Comparison of ENCODE assay signal across 20 cellular contexts in genomic region chr12:106081606-106082005, GRCh38. TPM values are rescaled to one million over a fixed set of nuclear protein-coding genes. Genes with fewer than 3 reads are reported as not detected.
DNase-seq lines count a peak whose midpoint lies in the region; ATAC-seq, FAIRE-seq and TF ChIP-seq lines count a peak whose summit lies in the region.
"Had no signal": no experiment of that assay in that cellular context is flagged by ENCODE, and none has a peak within 500 bp of the region (broad histone marks: within the 10 kb centered on the region; RNA-seq: fewer than 3 reads in every experiment).

No MANE protein-coding gene starts in this region.

- no peak for FAIRE-seq in HTR-8/SVneo (lab: Jason Lieb, UNC)
- FAIRE-seq: GM19239 had no signal

- intact Hi-C loops in activated CD8-positive, alpha-beta T cell treated with anti-CD3 and anti-CD28 coated beads for 36 hours (cut with micrococcal nuclease), result no loop called here

- H3K27me3 ChIP-seq in smooth muscle cell (ENCODE audit: low read depth), result no peaks in the 10 kb centered on the region
- H3K27me3 ChIP-seq: colonic mucosa had no signal

- H4K20me1 ChIP-seq in smooth muscle cell (ENCODE audit: low read depth), result peaks cover 5% of the 10 kb centered on the region

- ATAC-seq in GM21423 (IDR thresholded peaks at IDR 0.05; ENCODE audit: unreplicated experiment), result no peak
- ATAC-seq in activated CD8-positive, alpha-beta T cell treated with anti-CD3 and anti-CD28 coated beads for 36 hours, result no peak
- ATAC-seq: HCT116, PC-3 had no signal

- H3K4me3 ChIP-seq in SK-N-MC (no peak overlapping the region), smooth muscle cell (no peak overlapping the region)
- H3K4me3 ChIP-seq: colonic mucosa had no signal

- H3K9ac ChIP-seq in SK-N-MC (ENCODE audit: insufficient read length) (no peak overlapping the region), smooth muscle cell (ENCODE audit: low read depth) (peak overlapping the region; percentile 20)

- peaks cover 15% of the 10 kb centered on the region for H3K27me3 Mint-ChIP-seq in activated CD8-positive, alpha-beta T cell treated with anti-CD3 and anti-CD28 coated beads for 36 hours

- POLR2A ChIA-PET in activated CD8-positive, alpha-beta T cell treated with anti-CD3 and anti-CD28 coated beads for 36 hours (lab: Charles Lee), result no interaction called here

- peaks cover 49% of the 10 kb centered on the region for H3K4me1 ChIP-seq in smooth muscle cell (ENCODE audit: low read depth)
- H3K4me1 ChIP-seq: colonic mucosa had no signal

- no peaks in the 10 kb centered on the region for H3K9me3 ChIP-seq in SK-N-MC (ENCODE audit: low read depth, low read length)
- H3K9me3 ChIP-seq in smooth muscle cell (replicated peaks; ENCODE audit: low read depth), result no peaks in the 10 kb centered on the region
- H3K9me3 ChIP-seq: colonic mucosa had no signal

- no peaks in the 10 kb centered on the region for H3K36me3 Mint-ChIP-seq in activated CD8-positive, alpha-beta T cell treated with anti-CD3 and anti-CD28 coated beads for 36 hours (ENCODE audit: low read depth)

- no peaks in the 10 kb centered on the region for H3K9me3 Mint-ChIP-seq in activated CD8-positive, alpha-beta T cell treated with anti-CD3 and anti-CD28 coated beads for 36 hours
- H3K9me3 Mint-ChIP-seq: type B pancreatic cell had no signal

- H2AFZ ChIP-seq in smooth muscle cell (ENCODE audit: low read depth), result no peak overlapping the region

- peaks cover 53% of the 10 kb centered on the region for H3F3A ChIP-seq in smooth muscle cell (ENCODE audit: low read depth)

- peaks cover 53% of the 10 kb centered on the region for H3K79me2 ChIP-seq in smooth muscle cell (ENCODE audit: low read depth)

- no peaks in the 10 kb centered on the region for H3K4me1 Mint-ChIP-seq in activated CD8-positive, alpha-beta T cell treated with anti-CD3 and anti-CD28 coated beads for 36 hours (ENCODE audit: low read depth)

- CTCF ChIA-PET in activated CD8-positive, alpha-beta T cell treated with anti-CD3 and anti-CD28 coated beads for 36 hours (lab: Charles Lee), result no interaction called here

- peak overlapping the region; percentile 67 for H3K4me2 ChIP-seq in smooth muscle cell

- H3K4me3 Mint-ChIP-seq in activated CD8-positive, alpha-beta T cell treated with anti-CD3 and anti-CD28 coated beads for 36 hours, result no peak overlapping the region
- H3K4me3 Mint-ChIP-seq: type B pancreatic cell had no signal

- no peak overlapping the region for H3K27ac Mint-ChIP-seq in activated CD8-positive, alpha-beta T cell treated with anti-CD3 and anti-CD28 coated beads for 36 hours
- H3K27ac Mint-ChIP-seq: type B pancreatic cell had no signal

- TF ChIP-seq CTCF in smooth muscle cell (IDR thresholded peaks at IDR 0.05; ENCODE audit: borderline replicate concordance, insufficient read depth, poor library complexity, severe bottlenecking), result no peak
- no peak for TF ChIP-seq CTCF in activated CD8-positive, alpha-beta T cell treated with anti-CD3 and anti-CD28 coated beads for 36 hours (IDR thresholded peaks at IDR 0.05)

- DNase-seq in HTR-8/SVneo (ENCODE audit: insufficient read length, low spot score), result peak; percentile 39
- no peak for DNase-seq in SK-N-MC (ENCODE audit: low read depth, low spot score)
- peak; percentile 24 for DNase-seq in foreskin melanocyte
- DNase-seq in smooth muscle cell (lab: John Stamatoyannopoulos, UW; ENCODE audit: unreplicated experiment), result no peak
- no peak for DNase-seq in pons (ENCODE audit: low spot score)
- no peak for DNase-seq in activated CD8-positive, alpha-beta T cell treated with anti-CD3 and anti-CD28 coated beads for 36 hours
- no peak for DNase-seq in NCI-H446 (lab: John Stamatoyannopoulos, UW)
- DNase-seq: activated CD8-positive, alpha-beta memory T cell treated with anti-CD3 and anti-CD28 coated beads for 24 hours; colonic mucosa; DMS153; midbrain; NCI-H2029; NCI-H69; PC-3 had no signal

- H3K36me3 ChIP-seq in SK-N-MC (ENCODE audit: insufficient read depth, low read length) (no peaks in the 10 kb centered on the region), smooth muscle cell (ENCODE audit: low read depth) (no peaks in the 10 kb centered on the region)
- H3K36me3 ChIP-seq: colonic mucosa had no signal

- peak overlapping the region; percentile 95; the same call in 1 of the 2 replicates for H3K27ac ChIP-seq in SK-N-MC
- H3K27ac ChIP-seq in smooth muscle cell (ENCODE audit: low read depth), result peak overlapping the region; percentile 88
- H3K27ac ChIP-seq: C4-2B, colonic mucosa, epithelial cell of prostate had no signal

RNA-seq across cellular contexts. Expression of gene NUAK1, which starts 57.1 kb away (rescaled TPM):
- 54.0 and 64.2 TPM in 2 replicates for total RNA-seq in smooth muscle cell
- 35.3 and 38.8 TPM in 2 replicates for polyA plus RNA-seq in smooth muscle cell
- not detected for total RNA-seq in activated CD8-positive, alpha-beta T cell treated with anti-CD3 and anti-CD28 coated beads for 36 hours

Comparison
In these comparisons a context has a peak if more than half of its experiments do, and no peak if none do; other contexts are left out.
1. DNase-seq: peak in HTR-8/SVneo (single experiment) and foreskin melanocyte (single experiment); none in SK-N-MC (single experiment), smooth muscle cell (single experiment), pons (single experiment), activated CD8-positive, alpha-beta T cell treated with anti-CD3 and anti-CD28 coated beads for 36 hours (single experiment) and NCI-H446 (0 of 2).
2. RNA of gene NUAK1, which starts 57.1 kb away (total RNA-seq): 54.0 to 64.2 TPM in smooth muscle cell; not detected in activated CD8-positive, alpha-beta T cell treated with anti-CD3 and anti-CD28 coated beads for 36 hours; every median in the first group is over 10 times any median in the second.